8 cellular contexts compared by ENCODE assay signal in genomic region chr20:31723282-31724078, GRCh38. TPM values are rescaled to one million over a fixed set of nuclear protein-coding genes. Genes with fewer than 3 reads are reported as not detected.
A peak's percentile ranks its signal among the peaks of the same experiment; 100 is the strongest.
DNase-seq lines count a peak whose midpoint lies in the region; ATAC-seq, FAIRE-seq and TF ChIP-seq lines count a peak whose summit lies in the region.

No MANE protein-coding gene starts in this region.

- H3K9me3 ChIP-seq in HepG2 (ENCODE audit: low read length): no peaks in the 10 kb centered on the region

- H3K79me2 ChIP-seq in HepG2 (ENCODE audit: insufficient read depth, low read length): peaks cover 46% of the 10 kb centered on the region

- ATAC-seq in GM19324 (IDR thresholded peaks at IDR 0.05; ENCODE audit: low FRiP score, unreplicated experiment) (peak; percentile 91), HG03460 (IDR thresholded peaks at IDR 0.05; ENCODE audit: unreplicated experiment) (peak; percentile 79), HepG2 (peak; percentile 81)

- intact Hi-C loops in CD14-positive monocyte (cut with micrococcal nuclease) (loop anchor here (2.0 to 5.0 kb wide), 4 partner anchors 27 to 161 kb away; no protein-coding TSS in a partner anchor), HepG2 (cut with micrococcal nuclease; ENCODE audit: unreplicated experiment) (loop anchor here (1.0 to 5.0 kb wide), 4 partner anchors 44 to 116 kb away; partner anchors contain the start of gene ID1)
- intact Hi-C loops in activated CD4-positive, alpha-beta T cell treated with anti-CD3 and anti-CD28 coated beads, Interleukin-2, amount 10 ng/mL, durations not matched to agents 24 days and 14 days (cut with micrococcal nuclease): loop anchor here (1.0 to 5.0 kb wide), 6 partner anchors 16 to 484 kb away; partner anchors contain the start of genes HM13, PLAGL2, POFUT1 and TPX2

- peak overlapping the region; percentile 97 for H3K4me2 ChIP-seq in HepG2 (ENCODE audit: low read depth, low read length)

- H3K27me3 ChIP-seq in HepG2 (ENCODE audit: control insufficient read depth in 1 of 2, insufficient read depth in 2 of 2, low read length in 2 of 2): no peaks in the 10 kb centered on the region; a peak in 1 of 5 replicates

- peaks cover 30 to 35% of the 10 kb centered on the region in 2 donors for H3K36me3 Mint-ChIP-seq in CD14-positive monocyte
- peaks cover 43% of the 10 kb centered on the region for H3K36me3 Mint-ChIP-seq in activated CD4-positive, alpha-beta T cell treated with anti-CD3 and anti-CD28 coated beads, Interleukin-2, amount 10 ng/mL, durations not matched to agents 24 days and 14 days (ENCODE audit: low read depth)

- H3K4me1 Mint-ChIP-seq in CD14-positive monocyte: peaks cover 61% of the 10 kb centered on the region
- peaks cover 19% of the 10 kb centered on the region for H3K4me1 Mint-ChIP-seq in activated CD4-positive, alpha-beta T cell treated with anti-CD3 and anti-CD28 coated beads, Interleukin-2, amount 10 ng/mL, durations not matched to agents 24 days and 14 days

- WGBS in HepG2 (ENCODE audit: low lambda C conversion rate): 1% methylated on average over 27 of the region's 81 CpGs

- peaks cover 57% of the 10 kb centered on the region for H3K4me1 ChIP-seq in HepG2 (ENCODE audit: insufficient read depth, low read length)

- peaks cover 3 to 20% of the 10 kb centered on the region in 2 experiments; a peak in 4 of 5 replicates for H3K36me3 ChIP-seq in HepG2 (replicated peaks in 1 of 2; ENCODE audit: control insufficient read depth in 1 of 2, insufficient read depth in 2 of 2, low read length in 2 of 2)

- no peak for FAIRE-seq in HepG2 (lab: Jason Lieb, UNC)

- POLR2A ChIA-PET in HepG2 (lab: Yijun Ruan, JAX): interaction anchor here (0.6 to 33.2 kb wide), 19 partner anchors 7 to 181 kb away, joined by 3 to 2822 read pairs (median 4); partner anchors contain the start of genes ID1 and TPX2

- H3K9me3 Mint-ChIP-seq in CD14-positive monocyte: no peaks in the 10 kb centered on the region
- no peaks in the 10 kb centered on the region for H3K9me3 Mint-ChIP-seq in activated CD4-positive, alpha-beta T cell treated with anti-CD3 and anti-CD28 coated beads, Interleukin-2, amount 10 ng/mL, durations not matched to agents 24 days and 14 days

- TF ChIP-seq EP300 in HepG2 (IDR thresholded peaks at IDR 0.05; ENCODE audit: low read depth in 2 of 2, low read length in 2 of 2) (peak; percentile 17 to 54; a peak in 3 of 4 replicates), HepG2 (CRISPR knock-in tag; IDR thresholded peaks at IDR 0.05; ENCODE audit: borderline replicate concordance) (peak; percentile 52)

- H3K4me3 ChIP-seq in coronary artery (peak overlapping the region; percentile 87), HepG2 (replicated peaks in 1 of 3; ENCODE audit: insufficient read depth in 1 of 3, low read depth in 2 of 3, low read length in 3 of 3) (peak overlapping the region; percentile 78 to 91 (median 87))

- H3K27me3 Mint-ChIP-seq in CD14-positive monocyte (ENCODE audit: low read depth in 3 of 3): peaks cover 0 to 2% (median 0%) of the 10 kb centered on the region in 3 donors
- H3K27me3 Mint-ChIP-seq in activated CD4-positive, alpha-beta T cell treated with anti-CD3 and anti-CD28 coated beads, Interleukin-2, amount 10 ng/mL, durations not matched to agents 24 days and 14 days: no peaks in the 10 kb centered on the region

- peak overlapping the region; percentile 90 to 98 (median 94) for H3K27ac Mint-ChIP-seq in CD14-positive monocyte
- peak overlapping the region; percentile 98 for H3K27ac Mint-ChIP-seq in activated CD4-positive, alpha-beta T cell treated with anti-CD3 and anti-CD28 coated beads, Interleukin-2, amount 10 ng/mL, durations not matched to agents 24 days and 14 days

- peak; percentile 75 to 77 for TF ChIP-seq POLR2A in HepG2 (IDR thresholded peaks at IDR 0.05; ENCODE audit: insufficient read depth in 1 of 2, low read depth in 2 of 2, low read length in 2 of 2)

- in situ Hi-C loops in HepG2 (cut with HindIII; ENCODE audit: extremely low pct_ligation_motif_present, low pct_unique_long_range_greater_than_20kb): loop anchor here (5.0 to 10.0 kb wide), 3 partner anchors 61 to 159 kb away; no protein-coding TSS in a partner anchor

- H2AFZ ChIP-seq in HepG2 (ENCODE audit: low read length): no peak overlapping the region

- BruUV-seq in HepG2 (replicated peaks; lab: Mats Ljungman, UMichigan): no TSS peak

- TF ChIP-seq CTCF in CD14-positive monocyte (IDR thresholded peaks at IDR 0.05) (peak; percentile 89), coronary artery (IDR thresholded peaks at IDR 0.05) (peak; percentile 84), HepG2 (CRISPR knock-in tag; IDR thresholded peaks at IDR 0.05) (peak; percentile 99)

- peak overlapping the region; percentile 96 for H3K4me3 Mint-ChIP-seq in CD14-positive monocyte
- peak overlapping the region; percentile 98 for H3K4me3 Mint-ChIP-seq in activated CD4-positive, alpha-beta T cell treated with anti-CD3 and anti-CD28 coated beads, Interleukin-2, amount 10 ng/mL, durations not matched to agents 24 days and 14 days

- H3K27ac ChIP-seq in coronary artery (peak overlapping the region; percentile 96 to 97), HepG2 (ENCODE audit: extremely low read length, insufficient read depth, low read length) (peak overlapping the region; percentile 92)

- H4K20me1 ChIP-seq in HepG2 (ENCODE audit: insufficient read depth, low read length): no peaks in the 10 kb centered on the region; the same call in 1 of the 2 replicates

- DNase-seq in CD14-positive monocyte (ENCODE audit: low spot score): peak; percentile 97
- DNase-seq in NCI-H524 (lab: John Stamatoyannopoulos, UW): peak; percentile 99 to 100
- peak; percentile 99 for DNase-seq in activated CD4-positive, alpha-beta T cell treated with anti-CD3 and anti-CD28 coated beads, Interleukin-2, amount 10 ng/mL, durations not matched to agents 24 days and 14 days
- peak; percentile 99 for DNase-seq in coronary artery (ENCODE audit: low spot score)
- DNase-seq in HepG2 (ENCODE audit: low spot score): peak; percentile 99
- DNase-seq in stimulated activated CD4-positive, alpha-beta T cell treated with anti-CD3 and anti-CD28 coated beads, Interleukin-2, amount 100 ng/mL, for 48 hours: peak; percentile 97 to 98

- peak overlapping the region; percentile 89 for H3K9ac ChIP-seq in HepG2 (ENCODE audit: insufficient read depth, low read depth, low read length)

- CTCF ChIA-PET in HepG2 (lab: Yijun Ruan, JAX; ENCODE audit: low intra/inter-chr PET ratio, low total read pairs): interaction anchor here (0.9 to 4.6 kb wide), 6 partner anchors 28 to 154 kb away, joined by 3 to 100 read pairs (median 10); no protein-coding TSS in a partner anchor

- peak; percentile 99 for TF ChIP-seq RAD21 in HepG2 (CRISPR knock-in tag; IDR thresholded peaks at IDR 0.05)

RNA-seq across cellular contexts. Expression of gene BCL2L1, which starts 0.8 kb away (rescaled TPM):
- polyA plus RNA-seq in CD14-positive monocyte: 10 to 100 TPM; 12.4 to 14.3 TPM
- total RNA-seq in activated CD4-positive, alpha-beta T cell treated with anti-CD3 and anti-CD28 coated beads, Interleukin-2, amount 10 ng/mL, durations not matched to agents 24 days and 14 days: 379 and 381 TPM in 2 replicates
- total RNA-seq in HepG2 (2016; rRNA removed; fragmentation: Illumina TruSeq; extraction: Trizol): 164 and 200 TPM in 2 replicates
- total RNA-seq in HepG2 (2016; cell fraction: cytosol; rRNA removed; fragmentation: Illumina TruSeq; extraction: Trizol; ENCODE audit: low read depth): 60.9 and 61.0 TPM in 2 replicates
- 169 and 173 TPM in 2 replicates for total RNA-seq in HepG2 (2016; cell fraction: insoluble cytoplasmic fraction; rRNA removed; fragmentation: Illumina TruSeq; extraction: Trizol)
- 190 and 201 TPM in 2 replicates for total RNA-seq in HepG2 (2016; cell fraction: membrane; rRNA removed; fragmentation: Illumina TruSeq; extraction: Trizol)
- 135 and 148 TPM in 2 replicates for total RNA-seq in HepG2 (2016; cell fraction: nucleus; rRNA removed; fragmentation: Illumina TruSeq; extraction: Trizol)
- polyA plus RNA-seq in HepG2 (2011; rRNA removed): 258 and 259 TPM in 2 replicates
- polyA plus RNA-seq in HepG2 (2011; cell fraction: cytosol; rRNA removed): 215 and 224 TPM in 2 replicates
- 123 and 146 TPM in 2 replicates for polyA plus RNA-seq in HepG2 (2011; cell fraction: nucleus; rRNA removed)
- polyA plus RNA-seq in HepG2 (2012): 184 and 192 TPM in 2 replicates
- polyA plus RNA-seq in HepG2 (2016; cell fraction: cytosol; fragmentation: Illumina TruSeq; extraction: Trizol; ENCODE audit: low read depth): 77.5 and 91.4 TPM in 2 replicates
- polyA plus RNA-seq in HepG2 (2016; cell fraction: insoluble cytoplasmic fraction; fragmentation: Illumina TruSeq; extraction: Trizol; ENCODE audit: low read depth): 214 and 252 TPM in 2 replicates
- polyA plus RNA-seq in HepG2 (2016; cell fraction: membrane; fragmentation: Illumina TruSeq; extraction: Trizol; ENCODE audit: low read depth): 208 and 211 TPM in 2 replicates
- 168 and 174 TPM in 2 replicates for polyA plus RNA-seq in HepG2 (2016; cell fraction: nucleus; fragmentation: Illumina TruSeq; extraction: Trizol; ENCODE audit: insufficient read depth, low read depth)
- polyA minus RNA-seq in HepG2 (2011; rRNA and poly(A)+ RNA removed; ENCODE audit: low replicate concordance): 34.8 and 259 TPM in 2 replicates
- polyA minus RNA-seq in HepG2 (2011; cell fraction: cytosol; rRNA and poly(A)+ RNA removed): 124 TPM in 2 replicates
- 215 and 221 TPM in 2 replicates for polyA minus RNA-seq in HepG2 (2011; cell fraction: nucleus; rRNA and poly(A)+ RNA removed)

RNA-seq across cellular contexts. Expression of gene TPX2, which starts 15.6 kb away (rescaled TPM):
- polyA plus RNA-seq in CD14-positive monocyte (under 1 TPM in 1 of 2 donors, not detected in 1; 0.06 TPM), HepG2 (2011; rRNA removed) (20.0 and 34.3 TPM in 2 replicates)
- 60.1 and 61.3 TPM in 2 replicates for total RNA-seq in activated CD4-positive, alpha-beta T cell treated with anti-CD3 and anti-CD28 coated beads, Interleukin-2, amount 10 ng/mL, durations not matched to agents 24 days and 14 days
- total RNA-seq in HepG2 (2016; rRNA removed; fragmentation: Illumina TruSeq; extraction: Trizol): 124 and 190 TPM in 2 replicates
- total RNA-seq in HepG2 (2016; cell fraction: cytosol; rRNA removed; fragmentation: Illumina TruSeq; extraction: Trizol; ENCODE audit: low read depth): 19.7 and 21.4 TPM in 2 replicates
- 123 and 174 TPM in 2 replicates for total RNA-seq in HepG2 (2016; cell fraction: insoluble cytoplasmic fraction; rRNA removed; fragmentation: Illumina TruSeq; extraction: Trizol)
- total RNA-seq in HepG2 (2016; cell fraction: membrane; rRNA removed; fragmentation: Illumina TruSeq; extraction: Trizol): 59.2 and 59.7 TPM in 2 replicates
- total RNA-seq in HepG2 (2016; cell fraction: nucleus; rRNA removed; fragmentation: Illumina TruSeq; extraction: Trizol): 91.9 and 95.0 TPM in 2 replicates
- 21.1 and 21.9 TPM in 2 replicates for polyA plus RNA-seq in HepG2 (2011; cell fraction: cytosol; rRNA removed)
- polyA plus RNA-seq in HepG2 (2011; cell fraction: nucleus; rRNA removed): 16.5 and 21.6 TPM in 2 replicates
- polyA plus RNA-seq in HepG2 (2012): 28.3 and 61.6 TPM in 2 replicates
- 8.4 and 9.3 TPM in 2 replicates for polyA plus RNA-seq in HepG2 (2016; cell fraction: cytosol; fragmentation: Illumina TruSeq; extraction: Trizol; ENCODE audit: low read depth)
- polyA plus RNA-seq in HepG2 (2016; cell fraction: insoluble cytoplasmic fraction; fragmentation: Illumina TruSeq; extraction: Trizol; ENCODE audit: low read depth): 186 and 207 TPM in 2 replicates
- 30.8 and 32.2 TPM in 2 replicates for polyA plus RNA-seq in HepG2 (2016; cell fraction: membrane; fragmentation: Illumina TruSeq; extraction: Trizol; ENCODE audit: low read depth)
- 122 and 124 TPM in 2 replicates for polyA plus RNA-seq in HepG2 (2016; cell fraction: nucleus; fragmentation: Illumina TruSeq; extraction: Trizol; ENCODE audit: insufficient read depth, low read depth)
- polyA minus RNA-seq in HepG2 (2011; rRNA and poly(A)+ RNA removed; ENCODE audit: low replicate concordance): 23.1 and 74.5 TPM in 2 replicates
- 31.8 and 39.1 TPM in 2 replicates for polyA minus RNA-seq in HepG2 (2011; cell fraction: cytosol; rRNA and poly(A)+ RNA removed)
- 42.3 and 53.4 TPM in 2 replicates for polyA minus RNA-seq in HepG2 (2011; cell fraction: nucleus; rRNA and poly(A)+ RNA removed)

Comparison
In these comparisons a context has a peak if more than half of its experiments do, and no peak if none do; other contexts are left out.
1. Peak in every context shown above with its lines: DNase-seq, ATAC-seq, H3K4me3 ChIP-seq and H3K27ac ChIP-seq.